8 cellular contexts compared by ENCODE assay signal in genomic region chr11:62771144-62772021, GRCh38. TPM values are rescaled to one million over a fixed set of nuclear protein-coding genes. Genes with fewer than 3 reads are reported as not detected.
DNase-seq lines count a peak whose midpoint lies in the region; TF ChIP-seq lines count a peak whose summit lies in the region.

Gene TAF6L (plus strand): TSS chr11:62771396. CDS start chr11:62775784, 4,388 bp downstream.

- no peak for TF ChIP-seq CTCF in neural cell (IDR thresholded peaks at IDR 0.05; ENCODE audit: poor library complexity, severe bottlenecking)
- TF ChIP-seq CTCF in stomach (IDR thresholded peaks at IDR 0.05): peak in 1 of 7 experiments; percentile 9

- intact Hi-C loops in stomach (cut with DNase I; ENCODE audit: low total_unique reads): no loop called here

- WGBS in stomach, 5 donors: 1 to 3% (median 2%) methylated on average over 28 to 60 of the region's 60 CpGs

- no peak for TF ChIP-seq RAD21 in neural cell (conservative IDR thresholded peaks at IDR 0.05)

- peak within 1 kb of the TSS; percentile 86 for H3K4me2 ChIP-seq in neural cell (ENCODE audit: low read length)

- H3K4me3 ChIP-seq in neural cell (ENCODE audit: low read length) (peak within 1 kb of the TSS; percentile 87), stomach (peak within 1 kb of the TSS; percentile 65 to 72 (median 68))

- H3K9me3 ChIP-seq in neural cell (ENCODE audit: low read length) (no peaks in the 10 kb centered on the region), stomach (no peaks in the 10 kb centered on the region)

- peak within 1 kb of the TSS; percentile 61 for H2AFZ ChIP-seq in neural cell (ENCODE audit: low read depth, low read length)

- no peak for TF ChIP-seq POLR2A in stomach (IDR thresholded peaks at IDR 0.05)

- H3K27ac ChIP-seq in neural cell (ENCODE audit: low read length): peak within 1 kb of the TSS; percentile 85
- peak within 1 kb of the TSS; percentile 93 to 98 (median 96) for H3K27ac ChIP-seq in stomach

- no peaks in the 10 kb centered on the region for H3K9me2 ChIP-seq in neural cell (ENCODE audit: insufficient read depth, low read length)

- TF ChIP-seq EP300 in neural cell (conservative IDR thresholded peaks at IDR 0.05; ENCODE audit: poor library complexity, severe bottlenecking): peak; percentile 18
- TF ChIP-seq EP300 in stomach (IDR thresholded peaks at IDR 0.05): no peak

- H3K9ac ChIP-seq in neural cell (ENCODE audit: low read length): peak within 1 kb of the TSS; percentile 73

- peaks cover 5% of the 10 kb centered on the region for H3F3A ChIP-seq in neural cell (ENCODE audit: insufficient read depth, low read length, poor library complexity, severe bottlenecking)

- H3K27me3 ChIP-seq in neural cell (ENCODE audit: insufficient read depth, low read depth, low read length) (no peaks in the 10 kb centered on the region), stomach (no peaks in the 10 kb centered on the region)

- DNase-seq in EL (peak; percentile 98), H4 (ENCODE audit: low spot score) (peak; percentile 93), LoVo (ENCODE audit: low spot score) (peak; percentile 95), SHP77 (lab: John Stamatoyannopoulos, UW) (peak; percentile 93 to 98), fibroblast of the conjunctiva (ENCODE audit: low read depth) (peak; percentile 95), stomach (peak; percentile 98)
- DNase-seq in activated effector memory CD4-positive, alpha-beta T cell treated with anti-CD3 and anti-CD28 coated beads, Interleukin-2, amount 50 U/mL, for 16 hours: peak; percentile 97

- no peaks in the 10 kb centered on the region for H4K20me1 ChIP-seq in neural cell (ENCODE audit: insufficient read depth)

- peaks cover 10% of the 10 kb centered on the region for H3K79me2 ChIP-seq in neural cell (replicated peaks; ENCODE audit: insufficient read depth, low read length)

- H3K36me3 ChIP-seq in neural cell (ENCODE audit: insufficient read depth, low read length) (no peaks in the 10 kb centered on the region), stomach (peaks cover 16 to 43% (median 32%) of the 10 kb centered on the region in 4 donors)

- H3K4me1 ChIP-seq in stomach: peaks cover 22 to 38% (median 30%) of the 10 kb centered on the region in 4 donors

TF ChIP-seq in neural cell, 6 proteins besides CTCF, POLR2A, EP300 and RAD21:
- TF ChIP-seq MXI1 (conservative IDR thresholded peaks at IDR 0.05; ENCODE audit: poor library complexity, severe bottlenecking) (peak; percentile 85), SMC3 (conservative IDR thresholded peaks at IDR 0.05; ENCODE audit: poor library complexity) (peak; percentile 44), POLR2AphosphoS5 (IDR thresholded peaks at IDR 0.05) (peak; percentile 77), TAF1 (IDR thresholded peaks at IDR 0.05; ENCODE audit: low read depth) (no peak)
- TF ChIP-seq, protein P1, sequence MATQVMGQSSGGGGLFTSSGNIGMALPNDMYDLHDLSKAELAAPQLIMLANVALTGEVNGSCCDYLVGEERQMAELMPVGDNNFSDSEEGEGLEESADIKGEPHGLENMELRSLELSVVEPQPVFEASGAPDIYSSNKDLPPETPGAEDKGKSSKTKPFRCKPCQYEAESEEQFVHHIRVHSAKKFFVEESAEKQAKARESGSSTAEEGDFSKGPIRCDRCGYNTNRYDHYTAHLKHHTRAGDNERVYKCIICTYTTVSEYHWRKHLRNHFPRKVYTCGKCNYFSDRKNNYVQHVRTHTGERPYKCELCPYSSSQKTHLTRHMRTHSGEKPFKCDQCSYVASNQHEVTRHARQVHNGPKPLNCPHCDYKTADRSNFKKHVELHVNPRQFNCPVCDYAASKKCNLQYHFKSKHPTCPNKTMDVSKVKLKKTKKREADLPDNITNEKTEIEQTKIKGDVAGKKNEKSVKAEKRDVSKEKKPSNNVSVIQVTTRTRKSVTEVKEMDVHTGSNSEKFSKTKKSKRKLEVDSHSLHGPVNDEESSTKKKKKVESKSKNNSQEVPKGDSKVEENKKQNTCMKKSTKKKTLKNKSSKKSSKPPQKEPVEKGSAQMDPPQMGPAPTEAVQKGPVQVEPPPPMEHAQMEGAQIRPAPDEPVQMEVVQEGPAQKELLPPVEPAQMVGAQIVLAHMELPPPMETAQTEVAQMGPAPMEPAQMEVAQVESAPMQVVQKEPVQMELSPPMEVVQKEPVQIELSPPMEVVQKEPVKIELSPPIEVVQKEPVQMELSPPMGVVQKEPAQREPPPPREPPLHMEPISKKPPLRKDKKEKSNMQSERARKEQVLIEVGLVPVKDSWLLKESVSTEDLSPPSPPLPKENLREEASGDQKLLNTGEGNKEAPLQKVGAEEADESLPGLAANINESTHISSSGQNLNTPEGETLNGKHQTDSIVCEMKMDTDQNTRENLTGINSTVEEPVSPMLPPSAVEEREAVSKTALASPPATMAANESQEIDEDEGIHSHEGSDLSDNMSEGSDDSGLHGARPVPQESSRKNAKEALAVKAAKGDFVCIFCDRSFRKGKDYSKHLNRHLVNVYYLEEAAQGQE (IDR thresholded peaks at IDR 0.05; ENCODE audit: borderline replicate concordance): no peak

RNA-seq across cellular contexts. Expression of gene TAF6L, which starts in this region (rescaled TPM):
- 15.0 and 19.1 TPM in 2 replicates for total RNA-seq in H4 (2014; rRNA removed; shearing (Covaris generic))
- polyA plus RNA-seq in neural cell (55.2 and 61.7 TPM in 2 replicates), stomach (10 to 100 TPM in 2 of 3 donors, 1 to 10 TPM in 1; 7.5 to 19.7 (median 19.3) TPM)
- 22.5 and 25.1 TPM in 2 replicates for polyA minus RNA-seq in neural cell
- total RNA-seq in stomach: 10 to 100 TPM in 4 of 5 donors, 1 to 10 TPM in 1; 4.6 to 35.0 (median 11.0) TPM

Comparison
In these comparisons a context has a peak if more than half of its experiments do, and no peak if none do; other contexts are left out.
1. Peak in every context shown above with its lines: DNase-seq, H3K4me3 ChIP-seq and H3K27ac ChIP-seq.